13 cellular contexts compared by ENCODE assay signal in the genomic region with DNA sequence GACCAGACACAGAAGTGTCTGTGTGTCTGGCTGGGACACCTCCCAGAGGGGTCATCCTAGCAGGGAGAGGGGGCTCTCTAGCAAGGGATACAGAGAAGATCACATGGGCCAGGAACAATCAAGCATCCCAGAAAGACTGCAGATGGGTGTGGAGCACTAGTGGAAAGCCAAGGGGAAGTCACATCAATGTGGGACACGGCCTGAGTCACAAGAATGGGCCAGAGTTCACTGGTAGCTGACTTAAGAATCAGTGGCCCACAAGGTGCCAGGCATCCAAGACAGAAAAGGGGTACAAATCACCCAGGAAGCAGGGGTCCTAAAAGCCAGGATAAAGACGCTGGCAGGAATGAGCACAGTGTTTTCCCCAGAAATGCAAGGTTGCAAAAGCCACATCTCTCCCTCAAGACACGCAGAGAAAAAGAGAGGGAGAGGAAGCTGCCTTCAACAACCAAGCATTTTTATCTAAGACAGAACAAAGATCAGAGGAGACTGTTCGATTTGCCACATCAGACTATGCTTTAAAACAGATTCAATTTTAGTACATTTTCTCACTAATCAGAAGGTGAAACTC.
DNase-seq lines count a peak whose midpoint lies in the region; ATAC-seq and TF ChIP-seq lines count a peak whose summit lies in the region.
"Had no signal": no experiment of that assay in that cellular context is flagged by ENCODE, and none has a peak within 500 bp of the region (broad histone marks: within the 10 kb centered on the region; RNA-seq: fewer than 3 reads in every experiment).

No MANE protein-coding gene starts in this region.

- intact Hi-C loops in heart left ventricle (cut with DNase I): loop anchor here in 9 of 10 donors (5.0 kb wide), 4 partner anchors 44 to 119 kb away; no protein-coding TSS in a partner anchor

- peaks cover 16% of the 10 kb centered on the region for H4K20me1 ChIP-seq in osteoblast (ENCODE audit: insufficient read depth, low read length)

- peak overlapping the region; percentile 15; the same call in 1 of the 2 replicates for H3K27ac ChIP-seq in ACC112 (ENCODE audit: low read depth, low read length)
- peak overlapping the region; percentile 18 for H3K27ac ChIP-seq in RWPE2 (ENCODE audit: poor library complexity, severe bottlenecking)
- peak overlapping the region in 5 of 12 donors; percentile 27 to 55 (median 37) for H3K27ac ChIP-seq in heart left ventricle
- peak overlapping the region; percentile 60 for H3K27ac ChIP-seq in osteoblast (ENCODE audit: low read depth, low read length)
- no peak overlapping the region for H3K27ac ChIP-seq in CD8-positive, alpha-beta memory T cell (ENCODE audit: low read depth, low read length)
- H3K27ac ChIP-seq: PC-9 had no signal

- H3K9me3 Mint-ChIP-seq in CD8-positive, alpha-beta memory T cell: no peaks in the 10 kb centered on the region
- H3K9me3 Mint-ChIP-seq: natural killer cell treated with Interleukin-12 subunit alpha and Interleukin-12 subunit beta and Interleukin-15 and Interleukin-18, amount 100 ng/mL, for 72 hours had no signal

- no peaks in the 10 kb centered on the region for H3K9me3 ChIP-seq in RWPE2 (ENCODE audit: severe bottlenecking)
- H3K9me3 ChIP-seq in heart left ventricle: no peaks in the 10 kb centered on the region
- no peaks in the 10 kb centered on the region for H3K9me3 ChIP-seq in osteoblast (ENCODE audit: low read depth, low read length)
- H3K9me3 ChIP-seq in CD8-positive, alpha-beta memory T cell (ENCODE audit: low read length): no peaks in the 10 kb centered on the region

- POLR2A ChIA-PET in CD8-positive, alpha-beta memory T cell (lab: Charles Lee): no interaction called here

- H3K36me3 Mint-ChIP-seq in CD8-positive, alpha-beta memory T cell: no peaks in the 10 kb centered on the region
- H3K36me3 Mint-ChIP-seq: natural killer cell treated with Interleukin-12 subunit alpha and Interleukin-12 subunit beta and Interleukin-15 and Interleukin-18, amount 100 ng/mL, for 72 hours had no signal

- H3K36me3 ChIP-seq in ACC112 (ENCODE audit: insufficient read depth, low read length): no peaks in the 10 kb centered on the region
- no peaks in the 10 kb centered on the region for H3K36me3 ChIP-seq in RWPE2 (ENCODE audit: low read depth)
- no peaks in the 10 kb centered on the region for H3K36me3 ChIP-seq in heart left ventricle
- no peaks in the 10 kb centered on the region for H3K36me3 ChIP-seq in osteoblast (ENCODE audit: insufficient read depth, low read length)
- H3K36me3 ChIP-seq in CD8-positive, alpha-beta memory T cell (ENCODE audit: insufficient read depth, low read length): no peaks in the 10 kb centered on the region

- H3K4me2 ChIP-seq in osteoblast (ENCODE audit: insufficient read depth, low read length): peak overlapping the region; percentile 38
- H3K4me2 ChIP-seq: PC-9 had no signal

- no peak overlapping the region for H2AFZ ChIP-seq in ACC112 (ENCODE audit: low read length, unreplicated experiment)
- no peak overlapping the region for H2AFZ ChIP-seq in osteoblast (ENCODE audit: low read length)
- H2AFZ ChIP-seq: PC-9 had no signal

- CTCF ChIA-PET in CD8-positive, alpha-beta memory T cell (lab: Charles Lee): no interaction called here

- DNase-seq in RWPE2 (ENCODE audit: low spot score) (no peak), heart left ventricle (no peak), osteoblast (ENCODE audit: insufficient read length, low spot score, missing footprints) (no peak), 8988T (no peak)
- no peak for DNase-seq in stimulated activated CD4-positive, alpha-beta T cell treated with anti-CD3 and anti-CD28 coated beads, Interleukin-4, amount 100 ng/mL, for 24 hours
- no peak for DNase-seq in CD8-positive, alpha-beta memory T cell
- DNase-seq: activated CD8-positive, alpha-beta memory T cell treated with anti-CD3 and anti-CD28 coated beads, Interleukin-2, amount 50 U/mL, for 4 hours; amniotic stem cell; PC-9; stimulated activated CD4-positive, alpha-beta T cell treated with anti-CD3 and anti-CD28 coated beads, Interleukin-15, amount 100 ng/mL, for 24 hours had no signal

- peaks cover 94% of the 10 kb centered on the region for H3K79me2 ChIP-seq in ACC112 (ENCODE audit: control insufficient read depth, insufficient read depth, low read length, unreplicated experiment)
- peaks cover 98% of the 10 kb centered on the region for H3K79me2 ChIP-seq in osteoblast (ENCODE audit: insufficient read depth, low read length)

- H3K4me1 Mint-ChIP-seq in CD8-positive, alpha-beta memory T cell: no peaks in the 10 kb centered on the region

- H3K4me3 Mint-ChIP-seq in CD8-positive, alpha-beta memory T cell: no peak overlapping the region
- H3K4me3 Mint-ChIP-seq: natural killer cell treated with Interleukin-12 subunit alpha and Interleukin-12 subunit beta and Interleukin-15 and Interleukin-18, amount 100 ng/mL, for 72 hours had no signal

- ATAC-seq in RWPE2 (ENCODE audit: low read depth) (no peak), heart left ventricle (peak; percentile 26 to 62 (median 40)), HG03108 (IDR thresholded peaks at IDR 0.05; ENCODE audit: unreplicated experiment) (no peak)

- no peak for TF ChIP-seq CTCF in RWPE2 (IDR thresholded peaks at IDR 0.05; ENCODE audit: poor library complexity, severe bottlenecking)
- no peak for TF ChIP-seq CTCF in heart left ventricle (IDR thresholded peaks at IDR 0.05)
- TF ChIP-seq CTCF in osteoblast (IDR thresholded peaks at IDR 0.05; ENCODE audit: extremely low read depth, low read depth, low read length): no peak

- peaks cover 72% of the 10 kb centered on the region for H3K4me1 ChIP-seq in ACC112 (ENCODE audit: control insufficient read depth, insufficient read depth, low read length, unreplicated experiment)
- H3K4me1 ChIP-seq in RWPE2 (ENCODE audit: insufficient read depth, poor library complexity, severe bottlenecking): peaks cover 19% of the 10 kb centered on the region
- H3K4me1 ChIP-seq in heart left ventricle: peaks cover 0 to 73% (median 52%) of the 10 kb centered on the region in 12 donors
- H3K4me1 ChIP-seq in osteoblast (ENCODE audit: insufficient read depth, low read length): peaks cover 45% of the 10 kb centered on the region
- no peaks in the 10 kb centered on the region for H3K4me1 ChIP-seq in CD8-positive, alpha-beta memory T cell (ENCODE audit: insufficient read depth, low read length)

- H3K27ac Mint-ChIP-seq in CD8-positive, alpha-beta memory T cell: no peak overlapping the region
- H3K27ac Mint-ChIP-seq: natural killer cell treated with Interleukin-12 subunit alpha and Interleukin-12 subunit beta and Interleukin-15 and Interleukin-18, amount 100 ng/mL, for 72 hours had no signal

- H3K27me3 ChIP-seq in ACC112 (ENCODE audit: insufficient read depth, low read length) (no peaks in the 10 kb centered on the region), RWPE2 (ENCODE audit: insufficient read depth, poor library complexity, severe bottlenecking) (no peaks in the 10 kb centered on the region), heart left ventricle (no peaks in the 10 kb centered on the region), osteoblast (ENCODE audit: insufficient read depth, low read length) (no peaks in the 10 kb centered on the region)
- no peaks in the 10 kb centered on the region for H3K27me3 ChIP-seq in CD8-positive, alpha-beta memory T cell (ENCODE audit: insufficient read depth, low read length, poor library complexity, severe bottlenecking)

- TF ChIP-seq POLR2A in heart left ventricle (IDR thresholded peaks at IDR 0.05): no peak

- H3K27me3 Mint-ChIP-seq in CD8-positive, alpha-beta memory T cell: peaks cover 1 to 3% of the 10 kb centered on the region in 2 donors
- H3K27me3 Mint-ChIP-seq: natural killer cell treated with Interleukin-12 subunit alpha and Interleukin-12 subunit beta and Interleukin-15 and Interleukin-18, amount 100 ng/mL, for 72 hours had no signal

- 39 to 53% (median 42%) methylated on average over 4 of the region's 4 CpGs for WGBS in heart left ventricle, 4 donors

- H3K4me3 ChIP-seq in ACC112 (ENCODE audit: low read depth, low read length): no peak overlapping the region; the same call in 1 of the 2 replicates
- H3K4me3 ChIP-seq in RWPE2 (ENCODE audit: severe bottlenecking): no peak overlapping the region
- no peak overlapping the region for H3K4me3 ChIP-seq in heart left ventricle
- H3K4me3 ChIP-seq in osteoblast (ENCODE audit: insufficient read depth, low read length): no peak overlapping the region
- H3K4me3 ChIP-seq in CD8-positive, alpha-beta memory T cell (ENCODE audit: low read length): no peak overlapping the region
- H3K4me3 ChIP-seq: PC-9 had no signal

Comparison
In these comparisons a context has a peak if more than half of its experiments do, and no peak if none do; other contexts are left out.
1. ATAC-seq: peak in heart left ventricle (4 of 4); none in RWPE2 (single experiment) and HG03108 (single experiment).